Comparison of ENCODE assay signal across 8 cellular contexts in the genomic region with DNA sequence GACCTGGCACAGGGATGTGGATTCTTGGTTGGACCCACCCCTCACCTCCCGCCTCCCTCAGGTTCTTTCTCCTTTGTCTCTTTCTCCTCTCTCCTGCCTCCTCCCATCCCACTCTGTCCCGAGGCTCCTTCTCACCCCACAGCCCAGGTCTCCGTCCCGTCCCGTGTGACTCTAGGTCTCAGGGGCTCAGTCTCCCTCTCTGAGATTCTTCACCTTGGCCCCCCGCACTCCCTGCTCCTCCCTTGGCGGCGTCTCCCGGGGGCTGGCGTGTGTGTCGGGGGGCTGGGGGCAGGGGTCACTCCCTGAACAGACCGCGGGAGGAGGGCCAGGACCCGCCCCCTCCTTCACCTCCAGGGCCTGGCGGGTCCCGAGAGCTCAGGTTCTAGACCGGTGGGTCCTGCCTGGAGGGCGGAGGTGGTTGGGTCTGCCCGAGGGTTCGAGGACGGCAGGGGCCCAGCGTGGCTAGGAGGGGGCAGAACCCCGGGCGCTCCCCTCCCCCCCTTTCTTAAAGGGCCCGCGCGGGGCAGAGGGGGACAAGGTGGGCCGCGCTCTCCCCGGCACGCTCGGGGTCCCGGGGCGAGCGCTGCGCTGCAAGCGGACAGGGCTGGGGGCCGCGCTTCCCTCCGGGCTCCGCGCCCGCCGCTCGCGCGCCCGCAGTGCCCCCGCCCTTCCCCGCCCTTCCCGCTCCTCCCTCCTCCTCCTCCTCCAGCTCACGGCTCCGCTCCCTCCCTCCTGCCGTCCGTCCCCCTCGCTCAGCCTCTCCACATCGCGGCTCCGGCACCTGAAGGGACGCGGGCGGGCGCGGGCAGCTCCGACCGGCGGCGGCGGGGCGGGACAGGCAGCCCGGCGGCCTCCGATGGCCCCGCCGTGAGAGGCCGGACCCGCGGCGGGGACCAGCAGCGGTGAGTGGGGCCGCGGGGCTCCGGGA. TPM values are rescaled to one million over a fixed set of nuclear protein-coding genes. Genes with fewer than 3 reads are reported as not detected.
A peak's percentile ranks its signal among the peaks of the same experiment; 100 is the strongest.
DNase-seq lines count a peak whose midpoint lies in the region; ATAC-seq and TF ChIP-seq lines count a peak whose summit lies in the region.

PSD2 (plus strand) TSS at position 735 of the 928 bp plus-strand sequence. CDS start 13,633 bp downstream, outside the sequence.

- no peaks in the 10 kb centered on the region for H3K9me3 ChIP-seq in CD8-positive, alpha-beta memory T cell (ENCODE audit: low read length)
- no peaks in the 10 kb centered on the region for H3K9me3 ChIP-seq in left lung
- H3K9me3 ChIP-seq in tibial nerve: no peaks in the 10 kb centered on the region

- H3K4me1 ChIP-seq in CD8-positive, alpha-beta memory T cell (ENCODE audit: insufficient read depth, low read length): no peaks in the 10 kb centered on the region
- H3K4me1 ChIP-seq in left lung (peaks cover 0 to 12% of the 10 kb centered on the region in 2 donors), tibial nerve (peaks cover 0 to 13% (median 5%) of the 10 kb centered on the region in 4 donors)

- no peaks in the 10 kb centered on the region for H3K36me3 ChIP-seq in CD8-positive, alpha-beta memory T cell (ENCODE audit: insufficient read depth, low read length)
- H3K36me3 ChIP-seq in left lung: no peaks in the 10 kb centered on the region
- no peaks in the 10 kb centered on the region for H3K36me3 ChIP-seq in tibial nerve

- CTCF ChIA-PET in CD8-positive, alpha-beta memory T cell (lab: Charles Lee): interaction anchor here (1.3 to 5.2 kb wide), 2 partner anchors 7 to 176 kb away, joined by 3 to 26 read pairs; no protein-coding TSS in a partner anchor

- H3K27me3 ChIP-seq in CD8-positive, alpha-beta memory T cell (ENCODE audit: insufficient read depth, low read length, poor library complexity, severe bottlenecking): peaks cover 37% of the 10 kb centered on the region
- peaks cover 34 to 74% of the 10 kb centered on the region in 2 donors for H3K27me3 ChIP-seq in left lung
- H3K27me3 ChIP-seq in tibial nerve: peaks cover 0 to 50% of the 10 kb centered on the region in 2 donors

- no peak for DNase-seq in CD8-positive, alpha-beta memory T cell
- DNase-seq in LoVo (ENCODE audit: low spot score) (peak; percentile 44), astrocyte of the hippocampus (ENCODE audit: low read depth, low spot score) (peak; percentile 53), left lung (no peak), tibial nerve (ENCODE audit: low spot score in 2 of 2) (no peak), NCI-H187 (lab: John Stamatoyannopoulos, UW) (no peak)
- no peak for DNase-seq in effector CD8-positive, alpha-beta T cell (lab: John Stamatoyannopoulos, UW)

- WGBS in tibial nerve, 2 donors: 4% methylated on average over 34 to 62 of the region's 83 CpGs

- no peak within 1 kb of the TSS for H3K27ac ChIP-seq in CD8-positive, alpha-beta memory T cell (ENCODE audit: low read depth, low read length)
- H3K27ac ChIP-seq in left lung (no peak within 1 kb of the TSS), tibial nerve (no peak within 1 kb of the TSS)

- peak within 1 kb of the TSS in 2 of 8 donors; percentile 34 to 39 for H3K27ac Mint-ChIP-seq in CD8-positive, alpha-beta memory T cell

- POLR2A ChIA-PET in CD8-positive, alpha-beta memory T cell (lab: Charles Lee): no interaction called here

- H3K4me1 Mint-ChIP-seq in CD8-positive, alpha-beta memory T cell: peaks cover 5 to 18% (median 8%) of the 10 kb centered on the region in 3 donors

- peak; percentile 41 for ATAC-seq in left lung
- no peak for ATAC-seq in GM19328 (IDR thresholded peaks at IDR 0.05; ENCODE audit: unreplicated experiment)

- H3K4me3 ChIP-seq in CD8-positive, alpha-beta memory T cell (ENCODE audit: low read length): no peak within 1 kb of the TSS
- H3K4me3 ChIP-seq in left lung (peak within 1 kb of the TSS; percentile 7 to 18), tibial nerve (peak within 1 kb of the TSS in 3 of 4 donors; percentile 22 to 53 (median 27))

- intact Hi-C loops in left lung (cut with DNase I): loop anchor here in 1 of 2 donors (10.0 kb wide), 2 partner anchors 49 to 349 kb away; no protein-coding TSS in a partner anchor

- peak within 1 kb of the TSS; percentile 59 to 87 (median 74) for H3K4me3 Mint-ChIP-seq in CD8-positive, alpha-beta memory T cell

- H3K27me3 Mint-ChIP-seq in CD8-positive, alpha-beta memory T cell: peaks cover 58 to 67% of the 10 kb centered on the region in 2 donors

- TF ChIP-seq CTCF in left lung (IDR thresholded peaks at IDR 0.05) (no peak), tibial nerve (IDR thresholded peaks at IDR 0.05) (no peak)

- no peak for TF ChIP-seq POLR2A in tibial nerve (IDR thresholded peaks at IDR 0.05)

- H3K36me3 Mint-ChIP-seq in CD8-positive, alpha-beta memory T cell: peaks cover 0 to 5% (median 0%) of the 10 kb centered on the region in 3 donors

- no peak for TF ChIP-seq EP300 in tibial nerve (IDR thresholded peaks at IDR 0.05)

- H3K9me3 Mint-ChIP-seq in CD8-positive, alpha-beta memory T cell: no peaks in the 10 kb centered on the region

RNA-seq across cellular contexts. Expression of gene PSD2, which starts in this region (rescaled TPM):
- total RNA-seq in CD8-positive, alpha-beta memory T cell: not detected
- polyA plus RNA-seq in CD8-positive, alpha-beta memory T cell: 0.12 TPM
- total RNA-seq in left lung (under 1 TPM in 1 of 2 donors, not detected in 1; 0.06 TPM), tibial nerve (under 1 TPM in 3 of 4 donors, not detected in 1; under 0.01 to 0.30 (median 0.21) TPM)

Comparison
In these comparisons a context has a peak if more than half of its experiments do, and no peak if none do; other contexts are left out.
1. Peak in ATAC-seq and H3K4me3 ChIP-seq in left lung; RNA of the gene not detected or under 1 TPM.
2. DNase-seq: peak in LoVo (single experiment) and astrocyte of the hippocampus (single experiment); none in CD8-positive, alpha-beta memory T cell (0 of 5), left lung (0 of 2), tibial nerve (0 of 2), NCI-H187 (0 of 2) and effector CD8-positive, alpha-beta T cell (single experiment).